ENCODE assay signal across 10 cellular contexts in genomic region chr10:99232357-99232999, GRCh38. TPM values are rescaled to one million over a fixed set of nuclear protein-coding genes. Genes with fewer than 3 reads are reported as not detected.
DNase-seq lines count a peak whose midpoint lies in the region; ATAC-seq and TF ChIP-seq lines count a peak whose summit lies in the region.
"Had no signal": no experiment of that assay in that cellular context is flagged by ENCODE, and none has a peak within 500 bp of the region (broad histone marks: within the 10 kb centered on the region; RNA-seq: fewer than 3 reads in every experiment).

No MANE protein-coding gene starts in this region.

- 4 to 6% (median 5%) methylated on average over 49 of the region's 49 CpGs for WGBS in psoas muscle, 3 donors

- H3K4me3 ChIP-seq in GM06990 (replicated peaks; ENCODE audit: low read depth, low read length) (no peak overlapping the region), HUES6 (ENCODE audit: low read depth, low read length) (peak overlapping the region; percentile 63), fibroblast of villous mesenchyme (ENCODE audit: low read depth, low read length) (peak overlapping the region; percentile 12), psoas muscle (peak overlapping the region; percentile 58), PC-9 (no peak overlapping the region)

- POLR2A ChIA-PET in PC-9 (lab: Charles Lee; ENCODE audit: unreplicated experiment), result no interaction called here

- H2AFZ ChIP-seq in PC-9, result no peak overlapping the region

- DNase-seq in GM06990 (ENCODE audit: extremely low read depth, insufficient read length) (peak; percentile 18), fibroblast of villous mesenchyme (ENCODE audit: low read depth) (no peak), psoas muscle (peak in 1 of 2 donors; percentile 51), NCI-H1930 (lab: John Stamatoyannopoulos, UW) (no peak), NK-92 (lab: John Stamatoyannopoulos, UW; ENCODE audit: unreplicated experiment) (no peak), PC-9 (no peak)
- DNase-seq: GF-D8, NCI-H1694 treated with DMSO at 0.1 percent for 48 hours had no signal

- H3K36me3 ChIP-seq in GM06990 (ENCODE audit: control insufficient read depth, insufficient read depth, low read length) (no peaks in the 10 kb centered on the region), HUES6 (ENCODE audit: control insufficient read depth, insufficient read depth, low read length) (no peaks in the 10 kb centered on the region), psoas muscle (ENCODE audit: insufficient read depth in 1 of 2, low read depth in 1 of 2) (no peaks in the 10 kb centered on the region), PC-9 (ENCODE audit: low read depth) (no peaks in the 10 kb centered on the region)

- no peak overlapping the region for H3K4me2 ChIP-seq in PC-9

- H3K4me1 ChIP-seq in HUES6 (ENCODE audit: control insufficient read depth, insufficient read depth, low read length) (peaks cover 28% of the 10 kb centered on the region), psoas muscle (peaks cover 11% of the 10 kb centered on the region), PC-9 (replicated peaks; ENCODE audit: insufficient read depth) (no peaks in the 10 kb centered on the region)

- H3K9me3 ChIP-seq in HUES6 (ENCODE audit: control insufficient read depth, insufficient read depth, low read depth, low read length), result no peaks in the 10 kb centered on the region
- no peaks in the 10 kb centered on the region for H3K9me3 ChIP-seq in psoas muscle
- H3K9me3 ChIP-seq in PC-9 (ENCODE audit: insufficient read depth, low read depth), result no peaks in the 10 kb centered on the region

- H3K79me2 ChIP-seq in PC-9 (ENCODE audit: low read depth), result no peaks in the 10 kb centered on the region

- no peaks in the 10 kb centered on the region for H3K9me2 ChIP-seq in PC-9 (ENCODE audit: insufficient read depth)

- intact Hi-C loops in psoas muscle (cut with DNase I) (no loop called here), PC-9 (cut with micrococcal nuclease; ENCODE audit: unreplicated experiment) (no loop called here)

- H3F3A ChIP-seq in PC-9 (ENCODE audit: insufficient read depth, low read depth), result no peaks in the 10 kb centered on the region

- H3K27ac ChIP-seq in HUES6 (ENCODE audit: low read depth, low read length), result no peak overlapping the region
- H3K27ac ChIP-seq in psoas muscle, result no peak overlapping the region
- no peak overlapping the region for H3K27ac ChIP-seq in PC-9

- peak overlapping the region; percentile 23 for H3K9ac ChIP-seq in HUES6 (ENCODE audit: low read length)

- no TSS peak for BruUV-seq in PC-9 (replicated peaks; lab: Mats Ljungman, UMichigan)

- H3K27me3 ChIP-seq in GM06990 (replicated peaks; ENCODE audit: control insufficient read depth, insufficient read depth, low read length), result peaks cover 2% of the 10 kb centered on the region
- peaks cover 97% of the 10 kb centered on the region for H3K27me3 ChIP-seq in HUES6 (ENCODE audit: control insufficient read depth, insufficient read depth, low read length)
- H3K27me3 ChIP-seq in psoas muscle (ENCODE audit: insufficient read depth in 3 of 3, low read length in 2 of 3), result peaks cover 0 to 65% (median 34%) of the 10 kb centered on the region in 3 donors
- peaks cover 38% of the 10 kb centered on the region for H3K27me3 ChIP-seq in PC-9 (ENCODE audit: insufficient read depth, low read depth)

- ATAC-seq in psoas muscle, result peak in 3 of 4 donors; percentile 49 to 68 (median 55)
- no peak for ATAC-seq in HG02885 (IDR thresholded peaks at IDR 0.05; ENCODE audit: poor library complexity, unreplicated experiment)

- TF ChIP-seq CTCF in GM06990 (IDR thresholded peaks at IDR 0.05; ENCODE audit: insufficient read depth, low read length, poor library complexity, severe bottlenecking), result no peak
- TF ChIP-seq CTCF in fibroblast of villous mesenchyme (IDR thresholded peaks at IDR 0.05; ENCODE audit: insufficient read depth, low read depth, low read length), result no peak
- TF ChIP-seq CTCF in psoas muscle (IDR thresholded peaks at IDR 0.05), result no peak
- TF ChIP-seq CTCF in PC-9 (conservative IDR thresholded peaks at IDR 0.05), result no peak

- CTCF ChIA-PET in PC-9 (lab: Charles Lee), result no interaction called here

- H4K20me1 ChIP-seq in PC-9 (ENCODE audit: insufficient read depth), result no peaks in the 10 kb centered on the region

RNA-seq across cellular contexts. Expression of gene HPSE2, which starts 3.2 kb away (rescaled TPM):
- total RNA-seq in fibroblast of villous mesenchyme, result 5.6 and 12.2 TPM in 2 replicates
- total RNA-seq in psoas muscle, result under 1 TPM in 1 of 4 donors, not detected in 3; 0.17 TPM
- polyA plus RNA-seq in psoas muscle, result under 1 TPM in 2 of 3 donors, not detected in 1; 0.01 to 0.03 TPM
- total RNA-seq in PC-9 (2021), result not detected in 2 replicates

Comparison
In these comparisons a context has a peak if more than half of its experiments do, and no peak if none do; other contexts are left out.
1. H3K4me3 ChIP-seq: peak in HUES6 (single experiment), fibroblast of villous mesenchyme (single experiment) and psoas muscle (single experiment); none in GM06990 (single experiment) and PC-9 (single experiment).